In genomic region chr2:24969784-24970183, GRCh38 we compare ENCODE assay signal across 1 cellular context.
A peak's percentile ranks its signal among the peaks of the same experiment; 100 is the strongest.
TF ChIP-seq lines count a peak whose summit lies in the region.

No MANE protein-coding gene starts in this region.

TF ChIP-seq in HepG2, 621 proteins besides CTCF, POLR2A, EP300 and RAD21:
- TF ChIP-seq SRSF9 (IDR thresholded peaks at IDR 0.05; ENCODE audit: borderline replicate concordance, insufficient read depth, low read depth, low read length, poor library complexity, severe bottlenecking) (no peak), CEBPB (IDR thresholded peaks at IDR 0.05; ENCODE audit: borderline replicate concordance, low read depth, low read length) (peak; percentile 55; the same call in 1 of the 2 replicates)
TF ChIP-seq in HepG2: peak in this region for 1.
